Comparison of ENCODE assay signal across 7 cellular contexts in genomic region chr22:37639771-37640590, GRCh38. TPM values are rescaled to one million over a fixed set of nuclear protein-coding genes. Genes with fewer than 3 reads are reported as not detected.
DNase-seq lines count a peak whose midpoint lies in the region; ATAC-seq, FAIRE-seq and TF ChIP-seq lines count a peak whose summit lies in the region.

No MANE protein-coding gene starts in this region.

- H3K9me3 Mint-ChIP-seq in nephron, result no peaks in the 10 kb centered on the region

- H3K4ac ChIP-seq in H1 (replicated peaks; ENCODE audit: insufficient read length, low read depth, low read length), result peak overlapping the region; percentile 82

- peak overlapping the region; percentile 60 for H3K56ac ChIP-seq in H1 (replicated peaks; ENCODE audit: insufficient read length, low read depth, low read length)

- peak overlapping the region; percentile 44 for H4K91ac ChIP-seq in H1 (replicated peaks; ENCODE audit: insufficient read length, low read length)

- FAIRE-seq in H1 (lab: Jason Lieb, UNC), result no peak

- H2AK5ac ChIP-seq in H1 (ENCODE audit: low read depth, low read length), result 0 out of 2 replicates have a peak overlapping the region, but pooled peaks have one; percentile 24

- 6% methylated on average over 18 of the region's 27 CpGs; no CpG with 5 or more reads in 1 of the 2 experiments for WGBS in H1 (ENCODE audit: extremely low coverage in 1 of 2, insufficient coverage in 1 of 2, insufficient read length in 1 of 2, insufficient replicate concordance in 2 of 2, low coverage in 1 of 2, low lambda C conversion rate in 2 of 2, missing lambda C conversion rate in 1 of 2), 2 experiments

- H3K4me3 Mint-ChIP-seq in nephron, result peak overlapping the region; percentile 90 to 91 (median 91)

- TF ChIP-seq CTCF in PC-9 (conservative IDR thresholded peaks at IDR 0.05), result no peak
- no peak for TF ChIP-seq CTCF in H1 (IDR thresholded peaks at IDR 0.05; ENCODE audit: control extremely low read depth in 1 of 3, insufficient read depth in 1 of 3, low read depth in 1 of 3, low read length in 3 of 3)
- TF ChIP-seq CTCF in nephron (IDR thresholded peaks at IDR 0.05; ENCODE audit: unreplicated experiment in 3 of 3), result no peak

- no peaks in the 10 kb centered on the region for H3K27me3 Mint-ChIP-seq in nephron (ENCODE audit: low read depth)

- H3K79me2 ChIP-seq in PC-9 (ENCODE audit: low read depth), result peaks cover 7% of the 10 kb centered on the region
- H3K79me2 ChIP-seq in H1 (ENCODE audit: control insufficient read depth in 1 of 2, insufficient read depth in 2 of 2, low read length in 2 of 2), result no peaks in the 10 kb centered on the region; a peak in 1 of 4 replicates

- no peak overlapping the region for H3K14ac ChIP-seq in H1 (ENCODE audit: insufficient read length)

- no peak overlapping the region for H3K23ac ChIP-seq in H1 (ENCODE audit: insufficient read length)

- peak overlapping the region; percentile 55 for H2BK120ac ChIP-seq in H1 (replicated peaks; ENCODE audit: low read depth, low read length)

- peak overlapping the region; percentile 91 for H3K18ac ChIP-seq in H1 (ENCODE audit: extremely low read depth, low read length)

- H3K23me2 ChIP-seq in H1 (ENCODE audit: low read depth, low read length), result peaks cover 8% of the 10 kb centered on the region

- peak overlapping the region; percentile 81; the same call in 1 of the 2 replicates for H2BK15ac ChIP-seq in H1 (ENCODE audit: low read length)

- H3K4me2 ChIP-seq in PC-9, result peak overlapping the region; percentile 99
- H3K4me2 ChIP-seq in H1 (ENCODE audit: insufficient read depth in 1 of 2, low read depth in 2 of 2, low read length in 2 of 2), result peak overlapping the region; percentile 86 to 99

- no peak for TF ChIP-seq POLR2A in H1 (IDR thresholded peaks at IDR 0.05; ENCODE audit: control extremely low read depth in 1 of 2, low read depth in 2 of 2, low read length in 2 of 2)

- no peaks in the 10 kb centered on the region for H3K9me2 ChIP-seq in PC-9 (ENCODE audit: insufficient read depth)

- H3K9ac ChIP-seq in H1 (replicated peaks in 1 of 4; ENCODE audit: extremely low read depth in 1 of 4, low read depth in 3 of 4, low read length in 3 of 4), result peak overlapping the region; percentile 1 to 72 (median 60); a peak in 6 of 7 replicates

- H3K36me3 ChIP-seq in PC-9 (ENCODE audit: low read depth) (0 out of 2 replicates have a peak, but pooled peaks cover 4% of the 10 kb centered on the region), H1 (ENCODE audit: control insufficient read depth in 2 of 4, insufficient read depth in 4 of 4, low read length in 3 of 4) (peaks cover 0 to 10% (median 5%) of the 10 kb centered on the region in 4 experiments; a peak in 5 of 8 replicates)

- H2AFZ ChIP-seq in PC-9, result peak overlapping the region; percentile 73
- H2AFZ ChIP-seq in H1 (ENCODE audit: low read length), result no peak overlapping the region

- intact Hi-C loops in PC-9 (cut with micrococcal nuclease; ENCODE audit: unreplicated experiment), result loop anchor here (1.0 kb wide), 1 partner anchor 32 kb away; the partner anchor contains the start of gene GGA1

- H3K4me1 ChIP-seq in PC-9 (replicated peaks; ENCODE audit: insufficient read depth) (peaks cover 32% of the 10 kb centered on the region), H1 (replicated peaks in 1 of 4; ENCODE audit: control insufficient read depth in 3 of 4, insufficient read depth in 4 of 4, low read length in 3 of 4) (peaks cover 0 to 21% (median 15%) of the 10 kb centered on the region in 4 experiments; a peak in 6 of 7 replicates)

- TF ChIP-seq RAD21 in H1 (IDR thresholded peaks at IDR 0.05 in 1 of 2, conservative IDR thresholded peaks at IDR 0.05 in 1 of 2; ENCODE audit: low read depth in 2 of 2, low read length in 2 of 2), result no peak

- TF ChIP-seq EP300 in H1 (IDR thresholded peaks at IDR 0.05; ENCODE audit: borderline replicate concordance in 1 of 2, low read depth in 2 of 2, low read length in 2 of 2), result no peak

- H3K9me3 ChIP-seq in PC-9 (ENCODE audit: insufficient read depth, low read depth) (no peaks in the 10 kb centered on the region), H1 (ENCODE audit: insufficient read depth in 2 of 2, low read depth in 1 of 2, low read length in 1 of 2) (no peaks in the 10 kb centered on the region)

- H2BK20ac ChIP-seq in H1 (ENCODE audit: low read length), result no peak overlapping the region

- H3K4me1 Mint-ChIP-seq in nephron, result peaks cover 34% of the 10 kb centered on the region

- H3K4me3 ChIP-seq in PC-9 (peak overlapping the region; percentile 70), H1 (ENCODE audit: extremely low read depth in 1 of 4, insufficient read depth in 2 of 4, low read depth in 3 of 4, low read length in 4 of 4) (peak overlapping the region; percentile 77 to 91 (median 84))

- DNase-seq in GM19240 (ENCODE audit: insufficient read length, low spot score) (peak; percentile 47), PC-9 (no peak), H1 (ENCODE audit: low read depth in 1 of 2, low spot score in 2 of 2) (no peak), SHP77 (lab: John Stamatoyannopoulos, UW) (no peak), NCI-H1436 treated with DMSO at 0.1 percent for 48 hours (lab: John Stamatoyannopoulos, UW) (no peak)

- H4K8ac ChIP-seq in H1 (ENCODE audit: extremely low read depth, insufficient read depth, low read length), result peak overlapping the region; percentile 7; the same call in 1 of the 2 replicates

- H4K20me1 ChIP-seq in PC-9 (ENCODE audit: insufficient read depth) (0 out of 2 replicates have a peak, but pooled peaks cover 3% of the 10 kb centered on the region), H1 (replicated peaks in 1 of 2; ENCODE audit: control insufficient read depth in 1 of 2, insufficient read depth in 2 of 2, low read length in 2 of 2) (peaks cover 0 to 10% of the 10 kb centered on the region in 2 experiments)

- POLR2A ChIA-PET in PC-9 (lab: Charles Lee; ENCODE audit: unreplicated experiment), result interaction anchor here (0.6 kb wide), 2 partner anchors 199 to 265 kb away, joined by 3 to 8 read pairs; no protein-coding TSS in a partner anchor
- POLR2A ChIA-PET in H1 (lab: Charles Lee; ENCODE audit: partially characterized antibody), result interaction anchor here (0.9 to 5.3 kb wide), 9 partner anchors 7 to 65 kb away, joined by 3 to 32 read pairs (median 4); partner anchors contain the start of genes GGA1, NOL12, PDXP and TRIOBP

- BruUV-seq in PC-9 (replicated peaks; lab: Mats Ljungman, UMichigan), result no TSS peak

- H3K79me1 ChIP-seq in H1 (ENCODE audit: low read depth, low read length), result 0 out of 2 replicates have a peak, but pooled peaks cover 2% of the 10 kb centered on the region

- no peak overlapping the region for H3K27ac ChIP-seq in PC-9
- H3K27ac ChIP-seq in H1 (ENCODE audit: low read depth, low read length), result no peak overlapping the region

- no peaks in the 10 kb centered on the region for H3K27me3 ChIP-seq in PC-9 (ENCODE audit: insufficient read depth, low read depth)
- no peaks in the 10 kb centered on the region for H3K27me3 ChIP-seq in H1 (replicated peaks in 1 of 4; ENCODE audit: control insufficient read depth in 3 of 4, extremely low read depth in 1 of 4, insufficient read depth in 3 of 4, low read length in 3 of 4)

- H3K27ac Mint-ChIP-seq in nephron, result peak overlapping the region; percentile 61 to 91 (median 78)

- peak overlapping the region; percentile 83; the same call in 1 of the 2 replicates for H2BK5ac ChIP-seq in H1 (ENCODE audit: low read depth, low read length)

- CTCF ChIA-PET in PC-9 (lab: Charles Lee), result interaction anchor here (0.6 to 0.7 kb wide), 3 partner anchors 35 to 112 kb away, joined by 3 to 5 read pairs (median 4); partner anchors contain the start of gene LGALS1
- CTCF ChIA-PET in H1 (lab: Charles Lee; ENCODE audit: partially characterized antibody), result interaction anchor here (1.1 to 11.4 kb wide), 9 partner anchors 9 to 59 kb away, joined by 3 to 261 read pairs (median 6); partner anchors contain the start of genes GGA1, LGALS1, NOL12 and PDXP

- no peak for ATAC-seq in HG03095 (IDR thresholded peaks at IDR 0.05; ENCODE audit: unreplicated experiment)

- peaks cover 50% of the 10 kb centered on the region for H3F3A ChIP-seq in PC-9 (ENCODE audit: insufficient read depth, low read depth)

- peak overlapping the region; percentile 87; the same call in 1 of the 2 replicates for H2BK12ac ChIP-seq in H1 (ENCODE audit: low read depth, low read length)

- H4K5ac ChIP-seq in H1 (ENCODE audit: insufficient read length, low read depth, low read length), result peak overlapping the region; percentile 25

- peaks cover 9% of the 10 kb centered on the region for H3K36me3 Mint-ChIP-seq in nephron (ENCODE audit: low read depth)

RNA-seq across cellular contexts. Expression of gene SH3BP1, which starts 0.5 kb away (rescaled TPM):
- 52.1 and 60.5 TPM in 2 replicates for total RNA-seq in PC-9 (2021)
- total RNA-seq in H1 (2021; fragmentation: NEBNext Ultra II Directional; extraction: Animal tissue kit (Norgen Biotek cat#: 25700)), result 32.4 and 40.3 TPM in 2 replicates
- polyA plus RNA-seq in H1 (2011; rRNA removed), result 23.9 and 34.8 TPM in 2 replicates
- polyA plus RNA-seq in H1 (2011; cell fraction: cytosol; rRNA removed), result 22.8 TPM
- polyA plus RNA-seq in H1 (2011; cell fraction: nucleus; rRNA removed), result 50.1 TPM
- polyA plus RNA-seq in H1 (2012, experiment 1 of 2), result 57.5 to 65.6 TPM (median 60.4 TPM) in 4 replicates
- 35.9 TPM for polyA plus RNA-seq in H1 (2012, experiment 2 of 2)
- polyA plus RNA-seq in H1 (2013, experiment 1 of 2), result 21.9 TPM
- 22.1 TPM for polyA plus RNA-seq in H1 (2013, experiment 2 of 2)
- 20.1 and 23.7 TPM in 2 replicates for polyA minus RNA-seq in H1 (2011; rRNA and poly(A)+ RNA removed)
- polyA minus RNA-seq in H1 (2011; cell fraction: cytosol; rRNA and poly(A)+ RNA removed), result 17.0 TPM
- polyA minus RNA-seq in H1 (2011; cell fraction: nucleus; rRNA and poly(A)+ RNA removed), result 19.7 TPM

RNA-seq across cellular contexts. Expression of gene PDXP, which starts 18.5 kb away (rescaled TPM):
- total RNA-seq in PC-9 (2021), result 10.9 and 13.5 TPM in 2 replicates
- 35.7 and 36.6 TPM in 2 replicates for total RNA-seq in H1 (2021; fragmentation: NEBNext Ultra II Directional; extraction: Animal tissue kit (Norgen Biotek cat#: 25700))
- polyA plus RNA-seq in H1 (2011; rRNA removed), result 67.7 and 74.8 TPM in 2 replicates
- 47.4 TPM for polyA plus RNA-seq in H1 (2011; cell fraction: cytosol; rRNA removed)
- polyA plus RNA-seq in H1 (2011; cell fraction: nucleus; rRNA removed), result 60.6 TPM
- 33.3 to 46.0 TPM (median 43.7 TPM) in 4 replicates for polyA plus RNA-seq in H1 (2012, experiment 1 of 2)
- polyA plus RNA-seq in H1 (2012, experiment 2 of 2), result 66.6 TPM
- 33.9 TPM for polyA plus RNA-seq in H1 (2013, experiment 1 of 2)
- polyA plus RNA-seq in H1 (2013, experiment 2 of 2), result 31.0 TPM
- 31.8 and 36.4 TPM in 2 replicates for polyA minus RNA-seq in H1 (2011; rRNA and poly(A)+ RNA removed)
- 30.2 TPM for polyA minus RNA-seq in H1 (2011; cell fraction: cytosol; rRNA and poly(A)+ RNA removed)
- polyA minus RNA-seq in H1 (2011; cell fraction: nucleus; rRNA and poly(A)+ RNA removed), result 13.4 TPM

RNA-seq across cellular contexts. Expression of gene GGA1, which starts 31.3 kb away (rescaled TPM):
- total RNA-seq in PC-9 (2021), result 99.2 and 102 TPM in 2 replicates
- total RNA-seq in H1 (2021; fragmentation: NEBNext Ultra II Directional; extraction: Animal tissue kit (Norgen Biotek cat#: 25700)), result 46.5 and 49.3 TPM in 2 replicates
- 57.2 and 81.0 TPM in 2 replicates for polyA plus RNA-seq in H1 (2011; rRNA removed)
- polyA plus RNA-seq in H1 (2011; cell fraction: cytosol; rRNA removed), result 58.2 TPM
- 170 TPM for polyA plus RNA-seq in H1 (2011; cell fraction: nucleus; rRNA removed)
- 43.4 to 56.3 TPM (median 52.3 TPM) in 4 replicates for polyA plus RNA-seq in H1 (2012, experiment 1 of 2)
- polyA plus RNA-seq in H1 (2012, experiment 2 of 2), result 38.5 TPM
- polyA plus RNA-seq in H1 (2013, experiment 1 of 2), result 31.2 TPM
- polyA plus RNA-seq in H1 (2013, experiment 2 of 2), result 28.6 TPM
- polyA minus RNA-seq in H1 (2011; rRNA and poly(A)+ RNA removed), result 25.7 and 39.1 TPM in 2 replicates
- polyA minus RNA-seq in H1 (2011; cell fraction: cytosol; rRNA and poly(A)+ RNA removed), result 36.0 TPM
- 64.4 TPM for polyA minus RNA-seq in H1 (2011; cell fraction: nucleus; rRNA and poly(A)+ RNA removed)

RNA-seq across cellular contexts. Expression of gene LGALS1, which starts 35.5 kb away (rescaled TPM):
- total RNA-seq in PC-9 (2021), result 734 and 791 TPM in 2 replicates
- total RNA-seq in H1 (2021; fragmentation: NEBNext Ultra II Directional; extraction: Animal tissue kit (Norgen Biotek cat#: 25700)), result 12.0 and 14.9 TPM in 2 replicates
- 92.4 and 101 TPM in 2 replicates for polyA plus RNA-seq in H1 (2011; rRNA removed)
- 77.6 TPM for polyA plus RNA-seq in H1 (2011; cell fraction: cytosol; rRNA removed)
- 64.0 TPM for polyA plus RNA-seq in H1 (2011; cell fraction: nucleus; rRNA removed)
- polyA plus RNA-seq in H1 (2012, experiment 1 of 2), result 11.2 to 50.4 TPM (median 33.3 TPM) in 4 replicates
- 38.4 TPM for polyA plus RNA-seq in H1 (2012, experiment 2 of 2)
- polyA plus RNA-seq in H1 (2013, experiment 1 of 2), result 39.2 TPM
- polyA plus RNA-seq in H1 (2013, experiment 2 of 2), result 36.3 TPM
- polyA minus RNA-seq in H1 (2011; rRNA and poly(A)+ RNA removed), result 15.3 and 15.5 TPM in 2 replicates
- polyA minus RNA-seq in H1 (2011; cell fraction: cytosol; rRNA and poly(A)+ RNA removed), result 13.3 TPM
- 14.5 TPM for polyA minus RNA-seq in H1 (2011; cell fraction: nucleus; rRNA and poly(A)+ RNA removed)

RNA-seq across cellular contexts. Expression of gene NOL12, which starts 46.2 kb away (rescaled TPM):
- total RNA-seq in PC-9 (2021), result 42.1 and 44.3 TPM in 2 replicates
- total RNA-seq in H1 (2021; fragmentation: NEBNext Ultra II Directional; extraction: Animal tissue kit (Norgen Biotek cat#: 25700)), result 26.7 and 28.3 TPM in 2 replicates
- polyA plus RNA-seq in H1 (2011; rRNA removed), result 25.3 TPM in 2 replicates
- polyA plus RNA-seq in H1 (2011; cell fraction: cytosol; rRNA removed), result 40.9 TPM
- 43.6 TPM for polyA plus RNA-seq in H1 (2011; cell fraction: nucleus; rRNA removed)
- 19.3 to 37.0 TPM (median 34.3 TPM) in 4 replicates for polyA plus RNA-seq in H1 (2012, experiment 1 of 2)
- polyA plus RNA-seq in H1 (2012, experiment 2 of 2), result 27.9 TPM
- 27.9 TPM for polyA plus RNA-seq in H1 (2013, experiment 1 of 2)
- polyA plus RNA-seq in H1 (2013, experiment 2 of 2), result 24.0 TPM
- polyA minus RNA-seq in H1 (2011; rRNA and poly(A)+ RNA removed), result 8.3 and 9.6 TPM in 2 replicates
- polyA minus RNA-seq in H1 (2011; cell fraction: cytosol; rRNA and poly(A)+ RNA removed), result 8.8 TPM
- 16.7 TPM for polyA minus RNA-seq in H1 (2011; cell fraction: nucleus; rRNA and poly(A)+ RNA removed)
